Comparison of ENCODE assay signal across 16 cellular contexts in genomic region chr19:47650695-47651094, GRCh38. TPM values are rescaled to one million over a fixed set of nuclear protein-coding genes. Genes with fewer than 3 reads are reported as not detected.
DNase-seq lines count a peak whose midpoint lies in the region; ATAC-seq, FAIRE-seq and TF ChIP-seq lines count a peak whose summit lies in the region.
"Had no signal": no experiment of that assay in that cellular context is flagged by ENCODE, and none has a peak within 500 bp of the region (broad histone marks: within the 10 kb centered on the region; RNA-seq: fewer than 3 reads in every experiment).

No MANE protein-coding gene starts in this region.

- no peaks in the 10 kb centered on the region for H3K27me3 ChIP-seq in IMR-90 (ENCODE audit: control insufficient read depth, insufficient read depth, low read length)

- H3K36me3 ChIP-seq in IMR-90 (ENCODE audit: control insufficient read depth, insufficient read depth, low read length): peaks cover 19% of the 10 kb centered on the region

- H3K36me3 Mint-ChIP-seq in central memory CD8-positive, alpha-beta T cell (ENCODE audit: insufficient read depth): peaks cover 5% of the 10 kb centered on the region
- peaks cover 80% of the 10 kb centered on the region for H3K36me3 Mint-ChIP-seq in nephron progenitor cell (ENCODE audit: low read depth)

- dilution Hi-C loops in IMR-90 (cut with HindIII; ENCODE audit: low sequenced_read_pairs, unreplicated experiment): no loop called here

- no peak overlapping the region for H3K4me3 Mint-ChIP-seq in central memory CD8-positive, alpha-beta T cell
- no peak overlapping the region for H3K4me3 Mint-ChIP-seq in nephron progenitor cell

- H2BK120ac ChIP-seq in IMR-90 (ENCODE audit: low read depth, low read length): no peak overlapping the region

- no peak for TF ChIP-seq POLR2A in IMR-90 (IDR thresholded peaks at IDR 0.05; ENCODE audit: low read depth, low read length)

- no peak overlapping the region for H2BK20ac ChIP-seq in IMR-90 (ENCODE audit: low read depth, low read length)

- POLR2A ChIA-PET in IMR-90 (lab: Charles Lee; ENCODE audit: unreplicated experiment) (no interaction called here), HEK293T (lab: Yijun Ruan, JAX) (no interaction called here)

- intact Hi-C loops in IMR-90 (cut with micrococcal nuclease): no loop called here

- H3K56ac ChIP-seq in IMR-90 (ENCODE audit: extremely low read depth, insufficient read depth, low read length): no peak overlapping the region

- peaks cover 34 to 90% of the 10 kb centered on the region in 2 experiments for H3K79me1 ChIP-seq in IMR-90 (ENCODE audit: low read depth in 1 of 2, low read length in 2 of 2)

- H3K27ac ChIP-seq in C4-2B (peak overlapping the region; percentile 97), IMR-90 (ENCODE audit: insufficient read depth, low read length) (no peak overlapping the region)

- H2BK15ac ChIP-seq in IMR-90 (ENCODE audit: low read depth, low read length): no peak overlapping the region

- no peak overlapping the region for H2AK5ac ChIP-seq in IMR-90 (ENCODE audit: low read depth, low read length)

- H3K9me3 Mint-ChIP-seq in central memory CD8-positive, alpha-beta T cell: no peaks in the 10 kb centered on the region
- peaks cover 27% of the 10 kb centered on the region for H3K9me3 Mint-ChIP-seq in nephron progenitor cell

- H3K9me1 ChIP-seq in IMR-90 (ENCODE audit: insufficient read depth, low read length): peaks cover 37% of the 10 kb centered on the region

- no peak for FAIRE-seq in GM19239 (lab: Jason Lieb, UNC)
- FAIRE-seq: A204.1, GM12878, H54 had no signal

- no peak overlapping the region for H3K4me2 ChIP-seq in IMR-90 (ENCODE audit: low read depth, low read length)

- peaks cover 88% of the 10 kb centered on the region for H4K20me1 ChIP-seq in IMR-90 (ENCODE audit: insufficient read depth, low read length)

- ATAC-seq in IMR-90 (ENCODE audit: low read depth) (no peak), GM19467 (IDR thresholded peaks at IDR 0.05; ENCODE audit: unreplicated experiment) (no peak)
- no peak for ATAC-seq in central memory CD8-positive, alpha-beta T cell (replicated peaks; ENCODE audit: extremely low read depth, poor library complexity, severe bottlenecking)
- ATAC-seq: GM12878 had no signal

- no peak for DNase-seq in IMR-90
- no peak for DNase-seq in central memory CD8-positive, alpha-beta T cell (ENCODE audit: low spot score in 2 of 2)
- DNase-seq in nephron progenitor cell: no peak
- no peak for DNase-seq in HEK293T (ENCODE audit: extremely low spot score)
- DNase-seq in GM19239 (ENCODE audit: insufficient read length, low spot score): no peak
- no peak for DNase-seq in activated CD4-positive, CD25-positive, alpha-beta regulatory T cell (lab: John Stamatoyannopoulos, UW)
- DNase-seq: COR-L47, Karpas-422, NCI-H2081, NCI-H226, SHP77 had no signal

- no peak overlapping the region for H3K9ac ChIP-seq in IMR-90 (ENCODE audit: low read depth, low read length)

- H2AFZ ChIP-seq in IMR-90 (replicated peaks; ENCODE audit: low read length, poor library complexity): no peak overlapping the region

- no peak overlapping the region for H3K4ac ChIP-seq in IMR-90 (ENCODE audit: low read depth, low read length)

- no peak overlapping the region for H2BK5ac ChIP-seq in IMR-90 (ENCODE audit: low read depth, low read length, poor library complexity, severe bottlenecking)

- no peak overlapping the region for H4K91ac ChIP-seq in IMR-90 (ENCODE audit: insufficient read depth, low read depth, low read length)

- H3K4me3 ChIP-seq in IMR-90 (ENCODE audit: insufficient read depth, low read depth, low read length): no peak overlapping the region
- H3K4me3 ChIP-seq: GM12878 had no signal

- peaks cover 46% of the 10 kb centered on the region for H3K4me1 Mint-ChIP-seq in central memory CD8-positive, alpha-beta T cell
- peaks cover 12% of the 10 kb centered on the region for H3K4me1 Mint-ChIP-seq in nephron progenitor cell

- H3K14ac ChIP-seq in IMR-90 (replicated peaks; ENCODE audit: low read depth, low read length): no peak overlapping the region

- TF ChIP-seq CTCF in C4-2B (conservative IDR thresholded peaks at IDR 0.05): no peak
- no peak for TF ChIP-seq CTCF in IMR-90 (conservative IDR thresholded peaks at IDR 0.05; ENCODE audit: low read depth, low read length)
- TF ChIP-seq CTCF in nephron progenitor cell (IDR thresholded peaks at IDR 0.05): no peak

- H3K4me1 ChIP-seq in IMR-90 (ENCODE audit: control insufficient read depth, insufficient read depth, low read length): no peaks in the 10 kb centered on the region; the same call in 1 of the 2 replicates

- in situ Hi-C loops in IMR-90 (cut with MboI; ENCODE audit: low sequenced_read_pairs): no loop called here

- WGBS in IMR-90 (ENCODE audit: extremely low coverage in 2 of 2, insufficient read length in 1 of 2), 2 experiments: no CpG with 5 or more reads among the region's 6 CpGs

- no peak overlapping the region for H3K23ac ChIP-seq in IMR-90 (ENCODE audit: low read depth, low read length)

- no peak overlapping the region for H4K8ac ChIP-seq in IMR-90 (ENCODE audit: low read depth in 2 of 2, low read length in 2 of 2)

- peak overlapping the region; percentile 36 for H3K27ac Mint-ChIP-seq in central memory CD8-positive, alpha-beta T cell (ENCODE audit: low read depth)
- H3K27ac Mint-ChIP-seq in nephron progenitor cell: peak overlapping the region; percentile 83

- no peaks in the 10 kb centered on the region for H3K9me3 ChIP-seq in IMR-90 (ENCODE audit: control insufficient read depth, insufficient read depth, low read length)

- H3K18ac ChIP-seq in IMR-90 (ENCODE audit: low read depth, low read length): no peak overlapping the region

- BruUV-seq in IMR-90 (replicated peaks; lab: Mats Ljungman, UMichigan): no TSS peak

- CTCF ChIA-PET in IMR-90 (lab: Yijun Ruan, JAX): no interaction called here
- CTCF ChIA-PET in HEK293T (lab: Yijun Ruan, JAX): no interaction called here

- peak overlapping the region; percentile 50 for H2AK9ac ChIP-seq in IMR-90 (replicated peaks; ENCODE audit: low read depth, low read length, poor library complexity)

- no peak overlapping the region for H4K5ac ChIP-seq in IMR-90 (ENCODE audit: low read depth, low read length)

- no peaks in the 10 kb centered on the region for H3K27me3 Mint-ChIP-seq in central memory CD8-positive, alpha-beta T cell
- H3K27me3 Mint-ChIP-seq in nephron progenitor cell (ENCODE audit: low read depth, poor library complexity): peaks cover 4% of the 10 kb centered on the region

- TF ChIP-seq RAD21 in IMR-90 (IDR thresholded peaks at IDR 0.05; ENCODE audit: low read length): no peak

TF ChIP-seq in IMR-90, 13 proteins besides CTCF, POLR2A, EP300 and RAD21 (continues in another document):
- TF ChIP-seq MAZ (IDR thresholded peaks at IDR 0.05; ENCODE audit: borderline replicate concordance, low read depth, low read length) (no peak), MAFK (IDR thresholded peaks at IDR 0.05; ENCODE audit: low read depth, low read length) (no peak), ELK1 (IDR thresholded peaks at IDR 0.05; ENCODE audit: borderline replicate concordance, low read depth, low read length) (no peak), MXI1 (IDR thresholded peaks at IDR 0.05; ENCODE audit: borderline replicate concordance, low read depth, low read length) (no peak), CHD1 (IDR thresholded peaks at IDR 0.05; ENCODE audit: low read depth, low read length) (no peak)
- TF ChIP-seq, protein P1, sequence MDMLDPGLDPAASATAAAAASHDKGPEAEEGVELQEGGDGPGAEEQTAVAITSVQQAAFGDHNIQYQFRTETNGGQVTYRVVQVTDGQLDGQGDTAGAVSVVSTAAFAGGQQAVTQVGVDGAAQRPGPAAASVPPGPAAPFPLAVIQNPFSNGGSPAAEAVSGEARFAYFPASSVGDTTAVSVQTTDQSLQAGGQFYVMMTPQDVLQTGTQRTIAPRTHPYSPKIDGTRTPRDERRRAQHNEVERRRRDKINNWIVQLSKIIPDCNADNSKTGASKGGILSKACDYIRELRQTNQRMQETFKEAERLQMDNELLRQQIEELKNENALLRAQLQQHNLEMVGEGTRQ (IDR thresholded peaks at IDR 0.05; ENCODE audit: low read depth, low read length): no peak

TF ChIP-seq in HEK293T, 16 proteins besides CTCF, POLR2A, EP300 and RAD21:
- TF ChIP-seq NFRKB (IDR thresholded peaks at IDR 0.05): no peak
- no peak for TF ChIP-seq FOXA1 (IDR thresholded peaks at IDR 0.05)
- no peak for TF ChIP-seq ZNF384 (IDR thresholded peaks at IDR 0.05)
- TF ChIP-seq SP1 (IDR thresholded peaks at IDR 0.05): no peak
- TF ChIP-seq ELF4 (IDR thresholded peaks at IDR 0.05): no peak
- no peak for TF ChIP-seq SUZ12 (IDR thresholded peaks at IDR 0.05)
- no peak for TF ChIP-seq HDGF (IDR thresholded peaks at IDR 0.05; ENCODE audit: borderline replicate concordance)
- no peak for TF ChIP-seq L3MBTL2 (conservative IDR thresholded peaks at IDR 0.05)
- TF ChIP-seq LEF1 (IDR thresholded peaks at IDR 0.05; ENCODE audit: borderline replicate concordance): no peak
- TF ChIP-seq, protein P2, sequence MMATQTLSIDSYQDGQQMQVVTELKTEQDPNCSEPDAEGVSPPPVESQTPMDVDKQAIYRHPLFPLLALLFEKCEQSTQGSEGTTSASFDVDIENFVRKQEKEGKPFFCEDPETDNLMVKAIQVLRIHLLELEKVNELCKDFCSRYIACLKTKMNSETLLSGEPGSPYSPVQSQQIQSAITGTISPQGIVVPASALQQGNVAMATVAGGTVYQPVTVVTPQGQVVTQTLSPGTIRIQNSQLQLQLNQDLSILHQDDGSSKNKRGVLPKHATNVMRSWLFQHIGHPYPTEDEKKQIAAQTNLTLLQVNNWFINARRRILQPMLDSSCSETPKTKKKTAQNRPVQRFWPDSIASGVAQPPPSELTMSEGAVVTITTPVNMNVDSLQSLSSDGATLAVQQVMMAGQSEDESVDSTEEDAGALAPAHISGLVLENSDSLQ (IDR thresholded peaks at IDR 0.05): no peak
- no peak for TF ChIP-seq CTBP1 (IDR thresholded peaks at IDR 0.05; ENCODE audit: borderline replicate concordance)
- TF ChIP-seq FOXK2 (IDR thresholded peaks at IDR 0.05): no peak
- TF ChIP-seq TARDBP (IDR thresholded peaks at IDR 0.05): no peak
- no peak for TF ChIP-seq BHLHE40 (IDR thresholded peaks at IDR 0.05; ENCODE audit: borderline replicate concordance)
- no peak for TF ChIP-seq ARNT (IDR thresholded peaks at IDR 0.05)
- no peak for TF ChIP-seq FOXM1 (IDR thresholded peaks at IDR 0.05; ENCODE audit: borderline replicate concordance)

RNA-seq across cellular contexts. Expression of gene BICRA, which starts 41.8 kb away (rescaled TPM):
- 1.8 and 3.1 TPM in 2 replicates for total RNA-seq in IMR-90 (2012; rRNA removed)
- polyA plus RNA-seq in IMR-90 (2012; rRNA removed): 3.5 and 3.9 TPM in 2 replicates
- 3.0 and 4.1 TPM in 2 replicates for polyA plus RNA-seq in IMR-90 (2012; cell fraction: cytosol; rRNA removed)
- polyA plus RNA-seq in IMR-90 (2012; cell fraction: nucleus; rRNA removed; ENCODE audit: low replicate concordance): 13.2 and 25.5 TPM in 2 replicates
